20 cellular contexts compared by ENCODE assay signal in genomic region chr5:146891511-146891910, GRCh38. TPM values are rescaled to one million over a fixed set of nuclear protein-coding genes. Genes with fewer than 3 reads are reported as not detected.
DNase-seq lines count a peak whose midpoint lies in the region; ATAC-seq and TF ChIP-seq lines count a peak whose summit lies in the region.
"Had no signal": no experiment of that assay in that cellular context is flagged by ENCODE, and none has a peak within 500 bp of the region (broad histone marks: within the 10 kb centered on the region; RNA-seq: fewer than 3 reads in every experiment).

No MANE protein-coding gene starts in this region.

- TF ChIP-seq CTCF in Calu3 (IDR thresholded peaks at IDR 0.05; ENCODE audit: unreplicated experiment): no peak

- H2AFZ ChIP-seq in trophoblast cell (ENCODE audit: insufficient read depth, low read length, poor library complexity): no peak overlapping the region

- H3K23ac ChIP-seq in trophoblast cell (ENCODE audit: low read length): no peak overlapping the region

- CTCF ChIA-PET in naive thymus-derived CD4-positive, alpha-beta T cell (lab: Charles Lee): no interaction called here
- CTCF ChIA-PET in Calu3 (lab: Charles Lee): no interaction called here

- no peaks in the 10 kb centered on the region for H3K9me3 ChIP-seq in naive thymus-derived CD4-positive, alpha-beta T cell (ENCODE audit: control insufficient read depth in 2 of 3, low read length in 3 of 3)
- H3K9me3 ChIP-seq in trophoblast cell (ENCODE audit: insufficient read depth, low read depth, low read length): no peaks in the 10 kb centered on the region
- H3K9me3 ChIP-seq: A549; BE2C; BLaER1 treated with 17β-estradiol and CSF1 and Interleukin-3, amounts not matched to agents 10 nM and 100 nM; HAP-1 had no signal

- H4K8ac ChIP-seq in trophoblast cell (ENCODE audit: low read depth, low read length): no peak overlapping the region

- no CpG with 5 or more reads among the region's 1 CpG for WGBS in trophoblast cell (ENCODE audit: extremely low coverage, insufficient coverage, insufficient read length)

- H3K14ac ChIP-seq in trophoblast cell (ENCODE audit: low read length): no peak overlapping the region

- H3K9ac ChIP-seq in trophoblast cell (ENCODE audit: low read length): no peak overlapping the region
- H3K9ac ChIP-seq: BLaER1 treated with 17β-estradiol and CSF1 and Interleukin-3, amounts not matched to agents 10 nM and 100 nM had no signal

- no peaks in the 10 kb centered on the region for H3K79me1 ChIP-seq in trophoblast cell (ENCODE audit: low read length)

- no peak overlapping the region for H3K4me3 ChIP-seq in naive thymus-derived CD4-positive, alpha-beta T cell (ENCODE audit: low read length)
- no peak overlapping the region for H3K4me3 ChIP-seq in trophoblast cell (ENCODE audit: low read depth, low read length)
- H3K4me3 ChIP-seq: A549; BLaER1 treated with 17β-estradiol and CSF1 and Interleukin-3, amounts not matched to agents 10 nM and 100 nM; HAP-1 had no signal

- no peak for DNase-seq in effector memory CD8-positive, alpha-beta T cell
- no peak for DNase-seq in naive thymus-derived CD4-positive, alpha-beta T cell
- DNase-seq in trophoblast cell (no peak), Calu3 (no peak)
- DNase-seq in stimulated activated CD4-positive, alpha-beta T cell treated with anti-CD3 and anti-CD28 coated beads, Interleukin-2, amount 100 ng/mL, for 48 hours: no peak
- DNase-seq: 8988T; ACHN; BE2C; CD4-positive, alpha-beta T cell; CD8-positive, alpha-beta memory T cell; DMS79 treated with DMSO at 0.1 percent for 48 hours; GF-D8; GOT3; HFFc6 had no signal

- H4K12ac ChIP-seq in trophoblast cell (ENCODE audit: low read depth, low read length): no peak overlapping the region

- no peak overlapping the region for H4K91ac ChIP-seq in trophoblast cell (ENCODE audit: low read depth, low read length)

- H2AK5ac ChIP-seq in trophoblast cell (ENCODE audit: low read length): no peak overlapping the region

- H3K27me3 ChIP-seq in naive thymus-derived CD4-positive, alpha-beta T cell (ENCODE audit: control insufficient read depth in 2 of 2, insufficient read depth in 2 of 2, low read length in 2 of 2): no peaks in the 10 kb centered on the region
- no peaks in the 10 kb centered on the region for H3K27me3 ChIP-seq in trophoblast cell (ENCODE audit: insufficient read depth, low read length)
- H3K27me3 ChIP-seq: BE2C; BLaER1 treated with 17β-estradiol and CSF1 and Interleukin-3, amounts not matched to agents 10 nM and 100 nM had no signal

- H3K4me1 Mint-ChIP-seq in effector memory CD8-positive, alpha-beta T cell (ENCODE audit: low read depth in 2 of 2): peaks cover 21 to 32% of the 10 kb centered on the region in 2 donors
- peaks cover 0 to 11% (median 5%) of the 10 kb centered on the region in 7 donors for H3K4me1 Mint-ChIP-seq in naive thymus-derived CD4-positive, alpha-beta T cell
- no peaks in the 10 kb centered on the region for H3K4me1 Mint-ChIP-seq in Calu3 (ENCODE audit: low read depth, unreplicated experiment)

- H3K27me3 Mint-ChIP-seq in effector memory CD8-positive, alpha-beta T cell: no peaks in the 10 kb centered on the region
- H3K27me3 Mint-ChIP-seq in naive thymus-derived CD4-positive, alpha-beta T cell: no peaks in the 10 kb centered on the region
- H3K27me3 Mint-ChIP-seq in Calu3 (ENCODE audit: unreplicated experiment): peaks cover 11% of the 10 kb centered on the region
- H3K27me3 Mint-ChIP-seq: CD4-positive, alpha-beta T cell; CD8-positive, alpha-beta memory T cell had no signal

- no peaks in the 10 kb centered on the region for H3K79me2 ChIP-seq in trophoblast cell (ENCODE audit: control insufficient read depth, insufficient read depth, low read length, poor library complexity)

- no peaks in the 10 kb centered on the region for H3K36me3 Mint-ChIP-seq in effector memory CD8-positive, alpha-beta T cell (ENCODE audit: insufficient read depth)
- peaks cover 0 to 2% (median 0%) of the 10 kb centered on the region in 5 donors for H3K36me3 Mint-ChIP-seq in naive thymus-derived CD4-positive, alpha-beta T cell
- H3K36me3 Mint-ChIP-seq in Calu3 (ENCODE audit: insufficient read depth, unreplicated experiment): no peaks in the 10 kb centered on the region
- H3K36me3 Mint-ChIP-seq: CD14-positive monocyte; CD8-positive, alpha-beta memory T cell had no signal

- H2BK5ac ChIP-seq in trophoblast cell (ENCODE audit: low read depth, low read length, poor library complexity): no peak overlapping the region

- peaks cover 0 to 20% of the 10 kb centered on the region in 2 donors for H3K4me1 ChIP-seq in naive thymus-derived CD4-positive, alpha-beta T cell (ENCODE audit: control insufficient read depth in 2 of 2, insufficient read depth in 2 of 2, low read length in 2 of 2)
- peaks cover 0 to 3% of the 10 kb centered on the region in 2 experiments for H3K4me1 ChIP-seq in trophoblast cell (ENCODE audit: control insufficient read depth in 1 of 2, insufficient read depth in 2 of 2, low read length in 2 of 2)
- H3K4me1 ChIP-seq: A549, BE2C had no signal

- no peak overlapping the region for H3K4ac ChIP-seq in trophoblast cell (ENCODE audit: low read depth, low read length)

- no peak overlapping the region for H3K18ac ChIP-seq in trophoblast cell (ENCODE audit: low read length)

- no peak overlapping the region for H3K4me2 ChIP-seq in trophoblast cell (ENCODE audit: low read length)
- H3K4me2 ChIP-seq: A549 had no signal

- no TSS peak for BruUV-seq in Calu3 (replicated peaks; lab: Mats Ljungman, UMichigan)

- H3K4me3 Mint-ChIP-seq in effector memory CD8-positive, alpha-beta T cell: peak overlapping the region in 1 of 2 donors; percentile 35
- no peak overlapping the region for H3K4me3 Mint-ChIP-seq in naive thymus-derived CD4-positive, alpha-beta T cell
- H3K4me3 Mint-ChIP-seq in Calu3 (ENCODE audit: low read depth, unreplicated experiment): no peak overlapping the region
- H3K4me3 Mint-ChIP-seq: CD14-positive monocyte; CD4-positive, alpha-beta T cell; CD8-positive, alpha-beta memory T cell; HFFc6 had no signal

- POLR2A ChIA-PET in naive thymus-derived CD4-positive, alpha-beta T cell (lab: Charles Lee): no interaction called here

- peak; percentile 72 for ATAC-seq in effector memory CD8-positive, alpha-beta T cell (replicated peaks)
- ATAC-seq in naive thymus-derived CD4-positive, alpha-beta T cell: peak; percentile 42
- no peak for ATAC-seq in HG03196 (IDR thresholded peaks at IDR 0.05; ENCODE audit: unreplicated experiment)
- ATAC-seq: A549 had no signal

- intact Hi-C loops in naive thymus-derived CD4-positive, alpha-beta T cell (cut with micrococcal nuclease): no loop called here
- intact Hi-C loops in Calu3 (cut with micrococcal nuclease; ENCODE audit: unreplicated experiment): no loop called here

- no peak overlapping the region for H2BK120ac ChIP-seq in trophoblast cell (ENCODE audit: insufficient read depth, low read length, poor library complexity)

- peak overlapping the region in 1 of 2 donors; percentile 22 for H3K27ac Mint-ChIP-seq in effector memory CD8-positive, alpha-beta T cell
- no peak overlapping the region for H3K27ac Mint-ChIP-seq in naive thymus-derived CD4-positive, alpha-beta T cell
- no peak overlapping the region for H3K27ac Mint-ChIP-seq in Calu3 (ENCODE audit: unreplicated experiment)
- H3K27ac Mint-ChIP-seq: CD14-positive monocyte; CD4-positive, alpha-beta T cell; HFFc6 had no signal

- no peak overlapping the region for H3K27ac ChIP-seq in naive thymus-derived CD4-positive, alpha-beta T cell (ENCODE audit: low read depth, low read length)
- H3K27ac ChIP-seq in trophoblast cell (ENCODE audit: low read depth, low read length): peak overlapping the region; percentile 68
- H3K27ac ChIP-seq: A549 had no signal

- no peaks in the 10 kb centered on the region for H3K9me3 Mint-ChIP-seq in effector memory CD8-positive, alpha-beta T cell
- H3K9me3 Mint-ChIP-seq in naive thymus-derived CD4-positive, alpha-beta T cell: peaks cover 0 to 3% (median 0%) of the 10 kb centered on the region in 11 donors
- no peaks in the 10 kb centered on the region for H3K9me3 Mint-ChIP-seq in Calu3 (ENCODE audit: low read depth, unreplicated experiment)
- H3K9me3 Mint-ChIP-seq: CD4-positive, alpha-beta T cell; CD8-positive, alpha-beta memory T cell had no signal

- no peak overlapping the region for H2BK12ac ChIP-seq in trophoblast cell (ENCODE audit: low read length)

- H3K36me3 ChIP-seq in naive thymus-derived CD4-positive, alpha-beta T cell (ENCODE audit: control insufficient read depth in 2 of 3, insufficient read depth in 3 of 3, low read length in 3 of 3): no peaks in the 10 kb centered on the region
- no peaks in the 10 kb centered on the region for H3K36me3 ChIP-seq in trophoblast cell (ENCODE audit: control insufficient read depth in 1 of 2, insufficient read depth in 2 of 2, low read length in 2 of 2)
- H3K36me3 ChIP-seq: BE2C; BLaER1 treated with 17β-estradiol and CSF1 and Interleukin-3, amounts not matched to agents 10 nM and 100 nM; HAP-1 had no signal

RNA-seq across cellular contexts. Expression of gene PPP2R2B, which starts 13.0 kb away (rescaled TPM):
- 10 to 100 TPM in 1 of 5 experiments, 1 to 10 TPM in 1, under 1 TPM in 3; 0.24 to 14.1 (median 1.00) TPM for total RNA-seq in naive thymus-derived CD4-positive, alpha-beta T cell
- polyA plus RNA-seq in naive thymus-derived CD4-positive, alpha-beta T cell: under 1 TPM; 0.15 to 0.17 TPM
- 3.2 and 3.3 TPM in 2 replicates for polyA plus RNA-seq in trophoblast cell (2013)
- 1.2 TPM in 1 of 2 replicates, not detected in the other for total RNA-seq in Calu3 (2022)
- total RNA-seq: G401, HFFc6 had no signal
- polyA plus RNA-seq: A549 had no signal
